ENCODE assay signal across 12 cellular contexts in the genomic region with DNA sequence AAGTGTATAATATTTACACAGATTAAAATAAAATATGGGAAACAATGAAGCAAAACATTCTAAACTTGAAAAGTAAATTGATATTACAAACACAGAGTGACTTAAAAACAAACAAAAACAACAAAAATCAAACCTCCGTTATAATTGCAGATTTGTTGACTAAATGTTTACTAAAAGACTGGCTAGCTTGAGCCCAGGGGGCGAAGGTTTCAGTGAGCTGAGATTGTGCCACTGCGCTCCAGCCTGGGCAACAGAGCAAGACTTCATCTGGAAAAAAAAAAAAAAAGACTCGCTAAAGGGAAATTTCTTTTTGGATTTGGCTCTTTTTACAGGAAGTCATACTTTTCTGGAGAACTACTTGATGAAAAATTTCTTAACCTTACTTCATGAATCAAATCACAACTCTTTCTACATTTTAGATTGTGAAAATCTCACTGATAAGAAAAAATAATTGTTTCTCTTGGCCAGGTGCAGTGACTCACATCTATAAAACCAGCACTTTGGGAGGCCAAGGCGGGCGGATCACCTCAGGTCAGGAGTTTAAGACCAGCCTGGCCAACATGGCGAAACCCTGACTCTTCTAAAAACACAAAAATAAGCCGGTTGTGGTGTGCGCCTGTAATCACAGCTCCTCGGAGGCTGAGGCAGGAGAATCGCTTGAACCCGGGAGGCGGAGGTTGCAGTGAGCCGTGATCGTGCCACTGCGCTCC. TPM values are rescaled to one million over a fixed set of nuclear protein-coding genes. Genes with fewer than 3 reads are reported as not detected.
DNase-seq lines count a peak whose midpoint lies in the region; ATAC-seq and TF ChIP-seq lines count a peak whose summit lies in the region.
"Had no signal": no experiment of that assay in that cellular context is flagged by ENCODE, and none has a peak within 500 bp of the region (broad histone marks: within the 10 kb centered on the region; RNA-seq: fewer than 3 reads in every experiment).

No MANE protein-coding gene starts in this region.

- intact Hi-C loops in right cardiac atrium (cut with DNase I): no loop called here
- intact Hi-C loops in psoas muscle (cut with DNase I): no loop called here

- in situ Hi-C loops in Caki2 (cut with HindIII; ENCODE audit: low pct_unique_long_range_greater_than_20kb, low sequenced_read_pairs): no loop called here

- H3K4me1 Mint-ChIP-seq in nephron progenitor cell: peaks cover 36% of the 10 kb centered on the region

- WGBS in right cardiac atrium: 84% methylated on average over 16 of the region's 16 CpGs
- 84 to 90% (median 88%) methylated on average over 16 of the region's 16 CpGs for WGBS in psoas muscle, 3 donors

- H3K36me3 ChIP-seq in RWPE2 (ENCODE audit: low read depth) (no peaks in the 10 kb centered on the region), psoas muscle (ENCODE audit: insufficient read depth in 1 of 2, low read depth in 1 of 2) (peaks cover 0 to 3% of the 10 kb centered on the region in 2 donors), SJCRH30 (peaks cover 13% of the 10 kb centered on the region)
- H3K36me3 ChIP-seq: HAP-1, neural progenitor cell had no signal

- H3K9me3 ChIP-seq in RWPE2 (ENCODE audit: severe bottlenecking): no peaks in the 10 kb centered on the region
- H3K9me3 ChIP-seq in right cardiac atrium (ENCODE audit: control insufficient read depth, low read length): no peaks in the 10 kb centered on the region
- H3K9me3 ChIP-seq in psoas muscle: no peaks in the 10 kb centered on the region
- no peaks in the 10 kb centered on the region for H3K9me3 ChIP-seq in SJCRH30 (replicated peaks)
- H3K9me3 ChIP-seq: HAP-1 had no signal

- H3K27ac ChIP-seq in RWPE2 (ENCODE audit: poor library complexity, severe bottlenecking) (peak overlapping the region; percentile 92), right cardiac atrium (ENCODE audit: low read length) (no peak overlapping the region), psoas muscle (peak overlapping the region; percentile 67), SJCRH30 (no peak overlapping the region; the same call in 1 of the 2 replicates)
- H3K27ac ChIP-seq: neural progenitor cell had no signal

- no peaks in the 10 kb centered on the region for H3K9me3 Mint-ChIP-seq in nephron progenitor cell
- H3K9me3 Mint-ChIP-seq: neural progenitor cell had no signal

- H3K4me1 ChIP-seq in RWPE2 (ENCODE audit: insufficient read depth, poor library complexity, severe bottlenecking) (peaks cover 88% of the 10 kb centered on the region), right cardiac atrium (ENCODE audit: control insufficient read depth, insufficient read depth, low read length) (peaks cover 3% of the 10 kb centered on the region), psoas muscle (peaks cover 57% of the 10 kb centered on the region), SJCRH30 (peaks cover 73% of the 10 kb centered on the region)
- H3K4me1 ChIP-seq: HAP-1 had no signal

- H3K27ac Mint-ChIP-seq in nephron progenitor cell: no peak overlapping the region
- H3K27ac Mint-ChIP-seq: activated naive CD8-positive, alpha-beta T cell; neural progenitor cell had no signal

- H3K36me3 Mint-ChIP-seq in nephron progenitor cell (ENCODE audit: low read depth): no peaks in the 10 kb centered on the region
- H3K36me3 Mint-ChIP-seq: activated naive CD8-positive, alpha-beta T cell had no signal

- H3K27me3 Mint-ChIP-seq in nephron progenitor cell (ENCODE audit: low read depth, poor library complexity): peaks cover 3% of the 10 kb centered on the region

- no peak overlapping the region for H3K4me3 ChIP-seq in RWPE2 (ENCODE audit: severe bottlenecking)
- no peak overlapping the region for H3K4me3 ChIP-seq in right cardiac atrium (ENCODE audit: low read length)
- H3K4me3 ChIP-seq in psoas muscle: peak overlapping the region; percentile 9
- H3K4me3 ChIP-seq in SJCRH30: no peak overlapping the region
- H3K4me3 ChIP-seq: HAP-1, neural progenitor cell had no signal

- H3K27me3 ChIP-seq in RWPE2 (ENCODE audit: insufficient read depth, poor library complexity, severe bottlenecking) (no peaks in the 10 kb centered on the region), right cardiac atrium (ENCODE audit: control insufficient read depth, insufficient read depth) (no peaks in the 10 kb centered on the region), psoas muscle (ENCODE audit: insufficient read depth in 3 of 3, low read length in 2 of 3) (no peaks in the 10 kb centered on the region), SJCRH30 (no peaks in the 10 kb centered on the region)
- H3K27me3 ChIP-seq: neural progenitor cell had no signal

- DNase-seq in Caki2 (ENCODE audit: low read depth) (peak; percentile 68), RWPE2 (ENCODE audit: low spot score) (no peak), right cardiac atrium (peak; percentile 56 to 80 (median 61)), psoas muscle (peak in 1 of 2 donors; percentile 50), NCI-H1417 treated with DMSO at 0.1 percent for 48 hours (lab: John Stamatoyannopoulos, UW) (no peak), SJCRH30 (no peak), nephron progenitor cell (no peak)
- DNase-seq: NCI-H526 had no signal

- H3K4me3 Mint-ChIP-seq in nephron progenitor cell: no peak overlapping the region
- H3K4me3 Mint-ChIP-seq: activated naive CD8-positive, alpha-beta T cell; neural progenitor cell had no signal

- ATAC-seq in RWPE2 (ENCODE audit: low read depth): peak; percentile 37; the same call in 2 of the 3 replicates
- ATAC-seq in right cardiac atrium: peak in 1 of 2 donors; percentile 70
- no peak for ATAC-seq in psoas muscle
- no peak for ATAC-seq in GM21619 (IDR thresholded peaks at IDR 0.05; ENCODE audit: unreplicated experiment)

- no peak for TF ChIP-seq CTCF in RWPE2 (IDR thresholded peaks at IDR 0.05; ENCODE audit: poor library complexity, severe bottlenecking)
- no peak for TF ChIP-seq CTCF in psoas muscle (IDR thresholded peaks at IDR 0.05)
- TF ChIP-seq CTCF in nephron progenitor cell (IDR thresholded peaks at IDR 0.05): no peak

RNA-seq across cellular contexts. Expression of a gene that starts 9.7 kb away (rescaled TPM):
- total RNA-seq in Caki2 (2014; rRNA removed; shearing (Covaris generic); ENCODE audit: low replicate concordance): 25.4 and 32.6 TPM in 2 replicates
- total RNA-seq in right cardiac atrium (10 to 100 TPM; 39.1 to 62.7 (median 52.3) TPM), psoas muscle (10 to 100 TPM; 24.1 to 84.6 (median 45.4) TPM)
- polyA plus RNA-seq in right cardiac atrium (27.1 TPM), psoas muscle (10 to 100 TPM; 15.0 to 96.0 (median 15.5) TPM)
- 64.2 and 66.2 TPM in 2 replicates for total RNA-seq in SJCRH30 (2014; rRNA removed; shearing (Covaris generic))

Comparison
In these comparisons a context has a peak if more than half of its experiments do, and no peak if none do; other contexts are left out.
1. DNase-seq: peak in Caki2 (single experiment) and right cardiac atrium (3 of 3); none in RWPE2 (single experiment), NCI-H1417 treated with DMSO at 0.1 percent for 48 hours (single experiment), SJCRH30 (0 of 2) and nephron progenitor cell (single experiment).
2. H3K27ac ChIP-seq: peak in RWPE2 (single experiment) and psoas muscle (single experiment); none in right cardiac atrium (single experiment) and SJCRH30 (single experiment).